10 cellular contexts compared by ENCODE assay signal in the genomic region with DNA sequence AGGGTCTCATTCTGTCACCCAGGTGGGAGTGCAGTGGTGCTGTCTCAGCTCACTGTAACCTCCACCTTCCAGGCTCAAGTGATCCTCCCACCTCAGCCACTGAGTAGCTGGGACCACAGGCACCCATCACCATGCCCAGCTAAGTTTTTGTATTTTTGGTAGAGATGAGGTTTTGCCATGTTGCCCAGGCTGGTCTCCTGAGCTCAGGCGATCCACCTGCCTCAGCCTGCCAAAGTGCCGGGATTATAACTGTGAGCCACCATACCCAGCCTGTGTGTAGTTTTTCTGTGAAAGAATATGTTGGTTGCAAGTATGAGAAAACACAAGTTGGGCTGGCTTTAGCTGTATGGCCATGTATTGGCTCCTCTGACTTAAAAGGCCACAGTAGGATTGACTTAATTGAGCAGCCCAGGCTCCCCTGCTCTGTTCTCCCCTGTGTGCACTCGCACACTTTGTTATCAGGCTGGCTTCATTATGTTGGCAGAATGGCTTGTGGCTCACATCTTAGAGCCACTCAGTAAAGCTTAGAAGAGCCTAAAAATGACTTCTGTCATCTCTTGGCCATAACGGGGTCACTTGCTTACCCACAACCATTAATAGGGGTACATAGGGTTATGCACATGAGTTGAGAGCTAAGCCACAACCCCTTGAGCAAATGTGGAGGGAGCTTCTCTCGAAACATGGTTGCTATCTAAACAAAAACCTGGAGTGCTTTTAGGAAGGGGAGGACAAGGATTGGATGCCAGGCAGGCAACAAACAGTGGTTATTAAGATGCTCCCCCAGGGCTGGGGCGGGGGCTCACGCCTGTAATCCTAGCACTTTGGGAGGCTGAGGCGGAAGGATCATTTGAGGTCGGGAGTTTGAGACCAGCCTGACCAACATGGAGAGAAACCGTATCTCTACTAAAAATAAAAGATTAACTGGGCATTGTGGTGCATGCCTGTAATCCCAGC. TPM values are rescaled to one million over a fixed set of nuclear protein-coding genes. Genes with fewer than 3 reads are reported as not detected.
DNase-seq lines count a peak whose midpoint lies in the region; ATAC-seq and TF ChIP-seq lines count a peak whose summit lies in the region.
"Had no signal": no experiment of that assay in that cellular context is flagged by ENCODE, and none has a peak within 500 bp of the region (broad histone marks: within the 10 kb centered on the region; RNA-seq: fewer than 3 reads in every experiment).

No MANE protein-coding gene starts in this region.

- no peak overlapping the region for H3K27ac ChIP-seq in CD8-positive, alpha-beta T cell (ENCODE audit: low read depth, low read length)
- H3K27ac ChIP-seq in PC-3 (ENCODE audit: low read length) (no peak overlapping the region), osteoblast (ENCODE audit: low read depth, low read length) (peak overlapping the region; percentile 45)

- no peak for DNase-seq in CD8-positive, alpha-beta T cell
- DNase-seq in PC-3 (no peak), osteoblast (ENCODE audit: insufficient read length, low spot score, missing footprints) (peak; percentile 63), CD1c-positive myeloid dendritic cell (ENCODE audit: extremely low spot score) (no peak)
- DNase-seq: NCI-H1417 treated with DMSO at 0.1 percent for 48 hours; stimulated activated CD4-positive, alpha-beta T cell treated with anti-CD3 and anti-CD28 coated beads, Interleukin-4, amount 100 ng/mL, for 1 hour had no signal

- peaks cover 94% of the 10 kb centered on the region for H3K4me1 ChIP-seq in CD8-positive, alpha-beta T cell (ENCODE audit: insufficient read depth, low read length)
- H3K4me1 ChIP-seq in PC-3 (ENCODE audit: insufficient read depth, low read length), result peaks cover 49% of the 10 kb centered on the region
- H3K4me1 ChIP-seq in osteoblast (ENCODE audit: insufficient read depth, low read length), result peaks cover 81% of the 10 kb centered on the region

- peaks cover 23% of the 10 kb centered on the region for H3K36me3 ChIP-seq in CD8-positive, alpha-beta T cell (ENCODE audit: insufficient read depth, low read length)
- peaks cover 64% of the 10 kb centered on the region for H3K36me3 ChIP-seq in PC-3 (ENCODE audit: low read depth, low read length)
- peaks cover 62% of the 10 kb centered on the region for H3K36me3 ChIP-seq in osteoblast (ENCODE audit: insufficient read depth, low read length)

- H3K4me1 Mint-ChIP-seq in CD8-positive, alpha-beta T cell (ENCODE audit: low read depth), result peaks cover 85% of the 10 kb centered on the region
- peaks cover 82% of the 10 kb centered on the region for H3K4me1 Mint-ChIP-seq in dendritic cell treated with granulocyte-macrophage colony-stimulating factor and Interleukin-4, amounts not matched to agents 40 ng/mL and 50 ng/mL, for 4 days (ENCODE audit: low read depth)

- H3K9me3 Mint-ChIP-seq in CD8-positive, alpha-beta T cell, result no peaks in the 10 kb centered on the region
- no peaks in the 10 kb centered on the region for H3K9me3 Mint-ChIP-seq in dendritic cell treated with granulocyte-macrophage colony-stimulating factor and Interleukin-4, amounts not matched to agents 40 ng/mL and 50 ng/mL, for 4 days

- peak overlapping the region; percentile 33; the same call in 1 of the 2 replicates for H3K4me2 ChIP-seq in PC-3 (ENCODE audit: low read length)
- peak overlapping the region; percentile 14 for H3K4me2 ChIP-seq in osteoblast (ENCODE audit: insufficient read depth, low read length)

- H3K27ac Mint-ChIP-seq in CD8-positive, alpha-beta T cell, result peak overlapping the region; percentile 37
- H3K27ac Mint-ChIP-seq in dendritic cell treated with granulocyte-macrophage colony-stimulating factor and Interleukin-4, amounts not matched to agents 40 ng/mL and 50 ng/mL, for 4 days, result no peak overlapping the region

- TF ChIP-seq CTCF in CD8-positive, alpha-beta T cell (IDR thresholded peaks at IDR 0.05), result no peak
- TF ChIP-seq CTCF in PC-3 (conservative IDR thresholded peaks at IDR 0.05; ENCODE audit: low read depth, low read length) (no peak), osteoblast (IDR thresholded peaks at IDR 0.05; ENCODE audit: extremely low read depth, low read depth, low read length) (no peak)

- POLR2A ChIA-PET in CD8-positive, alpha-beta T cell (lab: Charles Lee), result interaction anchor here (0.6 to 0.7 kb wide), 2 partner anchors 12 to 129 kb away, joined by 4 read pairs; no protein-coding TSS in a partner anchor
- POLR2A ChIA-PET in PC-3 (lab: Charles Lee; ENCODE audit: unreplicated experiment), result no interaction called here

- CTCF ChIA-PET in CD8-positive, alpha-beta T cell (lab: Charles Lee), result interaction anchor here (0.7 to 2.0 kb wide), 4 partner anchors 9 to 161 kb away, joined by 3 to 7 read pairs (median 3); no protein-coding TSS in a partner anchor
- CTCF ChIA-PET in PC-3 (lab: Charles Lee), result no interaction called here

- H4K20me1 ChIP-seq in PC-3 (ENCODE audit: low read length), result peaks cover 92% of the 10 kb centered on the region
- peaks cover 94% of the 10 kb centered on the region for H4K20me1 ChIP-seq in osteoblast (ENCODE audit: insufficient read depth, low read length)

- H3K4me3 ChIP-seq in CD8-positive, alpha-beta T cell (ENCODE audit: low read depth, low read length), result no peak overlapping the region
- H3K4me3 ChIP-seq in PC-3 (ENCODE audit: low read length), result no peak overlapping the region
- H3K4me3 ChIP-seq in osteoblast (ENCODE audit: insufficient read depth, low read length), result no peak overlapping the region

- H3K9me3 ChIP-seq in CD8-positive, alpha-beta T cell (ENCODE audit: low read length), result no peaks in the 10 kb centered on the region
- H3K9me3 ChIP-seq in PC-3 (ENCODE audit: low read length) (no peaks in the 10 kb centered on the region), osteoblast (ENCODE audit: low read depth, low read length) (no peaks in the 10 kb centered on the region)

- peaks cover 100% of the 10 kb centered on the region for H3K79me2 ChIP-seq in PC-3 (ENCODE audit: low read length)
- H3K79me2 ChIP-seq in osteoblast (ENCODE audit: insufficient read depth, low read length), result peaks cover 100% of the 10 kb centered on the region

- BruUV-seq in PC-3 (replicated peaks; lab: Mats Ljungman, UMichigan), result no TSS peak

- H3K27me3 Mint-ChIP-seq in CD8-positive, alpha-beta T cell (ENCODE audit: low read depth), result no peaks in the 10 kb centered on the region
- no peaks in the 10 kb centered on the region for H3K27me3 Mint-ChIP-seq in dendritic cell treated with granulocyte-macrophage colony-stimulating factor and Interleukin-4, amounts not matched to agents 40 ng/mL and 50 ng/mL, for 4 days

- no peak for ATAC-seq in CD8-positive, alpha-beta T cell
- no peak for ATAC-seq in PC-3
- no peak for ATAC-seq in HG02623 (IDR thresholded peaks at IDR 0.05; ENCODE audit: unreplicated experiment)
- ATAC-seq in HG03039 (IDR thresholded peaks at IDR 0.05; ENCODE audit: unreplicated experiment), result no peak
- no peak for ATAC-seq in HG03469 (IDR thresholded peaks at IDR 0.05; ENCODE audit: unreplicated experiment)

- peaks cover 7% of the 10 kb centered on the region for H3F3A ChIP-seq in PC-3 (ENCODE audit: low read length, unreplicated experiment)

- no peak overlapping the region for H2AFZ ChIP-seq in PC-3 (ENCODE audit: low read length)
- no peak overlapping the region for H2AFZ ChIP-seq in osteoblast (ENCODE audit: low read length)

- H3K36me3 Mint-ChIP-seq in CD8-positive, alpha-beta T cell, result peaks cover 85% of the 10 kb centered on the region
- H3K36me3 Mint-ChIP-seq in dendritic cell treated with granulocyte-macrophage colony-stimulating factor and Interleukin-4, amounts not matched to agents 40 ng/mL and 50 ng/mL, for 4 days (ENCODE audit: low read depth), result peaks cover 95% of the 10 kb centered on the region

- H3K9me2 ChIP-seq in PC-3 (replicated peaks; ENCODE audit: low read length), result no peaks in the 10 kb centered on the region

- intact Hi-C loops in CD8-positive, alpha-beta T cell (cut with DNase I, micrococcal nuclease), result no loop called here
- intact Hi-C loops in PC-3 (cut with micrococcal nuclease), result no loop called here
- intact Hi-C loops in dendritic cell treated with granulocyte-macrophage colony-stimulating factor and Interleukin-4, amounts not matched to agents 40 ng/mL and 50 ng/mL, for 4 days (cut with micrococcal nuclease), result no loop called here

- H3K4me3 Mint-ChIP-seq in CD8-positive, alpha-beta T cell, result peak overlapping the region; percentile 70
- H3K4me3 Mint-ChIP-seq in dendritic cell treated with granulocyte-macrophage colony-stimulating factor and Interleukin-4, amounts not matched to agents 40 ng/mL and 50 ng/mL, for 4 days, result peak overlapping the region; percentile 18

- H3K9ac ChIP-seq in PC-3 (ENCODE audit: low read length), result no peak overlapping the region

- no peaks in the 10 kb centered on the region for H3K27me3 ChIP-seq in CD8-positive, alpha-beta T cell (ENCODE audit: insufficient read depth, low read length)
- H3K27me3 ChIP-seq in PC-3 (ENCODE audit: low read length) (no peaks in the 10 kb centered on the region), osteoblast (ENCODE audit: insufficient read depth, low read length) (no peaks in the 10 kb centered on the region)

RNA-seq across cellular contexts. Expression of a gene that starts 6.1 kb away (rescaled TPM):
- 100 to 1,000 TPM; 189 to 191 TPM for total RNA-seq in CD8-positive, alpha-beta T cell
- total RNA-seq in PC-3 (2014; rRNA removed) (24.4 and 28.6 TPM in 2 replicates), osteoblast (86.3 and 93.4 TPM in 2 replicates)
